Comparison of ENCODE assay signal across 33 cellular contexts in genomic region chr6:159299566-159299965, GRCh38.
"Had no signal": no experiment of that assay in that cellular context is flagged by ENCODE, and none has a peak within 500 bp of the region (broad histone marks: within the 10 kb centered on the region; RNA-seq: fewer than 3 reads in every experiment).

No MANE protein-coding gene starts in this region.

- ATAC-seq: activated CD4-positive, CD25-positive, alpha-beta regulatory T cell treated with anti-CD3 and anti-CD28 coated beads, Interleukin-2, amount 50 U/mL, for 24 hours; activated CD8-positive, alpha-beta T cell treated with anti-CD3 and anti-CD28 coated beads for 36 hours; activated naive CD4-positive, alpha-beta T cell treated with anti-CD3 and anti-CD28 coated beads, Interleukin-2, amount 50 U/mL, for 72 hours; esophagus mucosa; foreskin keratinocyte; gastrocnemius medialis; heart right ventricle; T-helper 17 cell had no signal

- H3K4me3 Mint-ChIP-seq: activated B cell treated with CpG ODN at 0.5 μM for 24 hours; activated CD8-positive, alpha-beta T cell treated with anti-CD3 and anti-CD28 coated beads for 36 hours; activated naive CD4-positive, alpha-beta T cell treated with anti-CD3 and anti-CD28 coated beads, Interleukin-2, amount 10 ng/mL, durations not matched to agents 7 days and 5 days; activated naive CD8-positive, alpha-beta T cell treated with anti-CD3 and anti-CD28 coated beads, Interleukin-2, amount 10 ng/mL, durations not matched to agents 7 days and 5 days; activated T-helper 1 cell treated with anti-CD3 and anti-CD28 coated beads, Interleukin-12 subunit alpha, Interleukin-12 subunit beta, Interleukin-2, Interleukin-4 antibody, amounts not matched to agents 30 ng/mL and 10 ng/mL and 1 ng/mL, durations not matched to agents 14 hours and 24 hours and 36 hours; central memory CD8-positive, alpha-beta T cell; dendritic cell treated with granulocyte-macrophage colony-stimulating factor and Interleukin-4, amounts not matched to agents 40 ng/mL and 50 ng/mL, for 4 days; endodermal cell; T-helper 17 cell; T-helper 2 cell treated with Interferon-gamma antibody and Interleukin-4, amounts not matched to agents 5 μg/mL and 100 μg/mL, for 36 hours had no signal

- H3K36me3 ChIP-seq: brain microvascular endothelial cell, gastrocnemius medialis, heart right ventricle, WERI-Rb-1 had no signal

- H3K9me3 ChIP-seq: gastrocnemius medialis had no signal

- H3K4me1 Mint-ChIP-seq: activated B cell treated with CpG ODN at 0.5 μM for 24 hours; activated naive CD4-positive, alpha-beta T cell treated with anti-CD3 and anti-CD28 coated beads, Interleukin-2, amount 10 ng/mL, durations not matched to agents 7 days and 5 days; activated naive CD8-positive, alpha-beta T cell treated with anti-CD3 and anti-CD28 coated beads, Interleukin-2, amount 10 ng/mL, durations not matched to agents 7 days and 5 days; central memory CD8-positive, alpha-beta T cell; endodermal cell; T-helper 17 cell had no signal

- H3K9me3 Mint-ChIP-seq: activated CD8-positive, alpha-beta T cell treated with anti-CD3 and anti-CD28 coated beads for 36 hours; activated naive CD4-positive, alpha-beta T cell treated with anti-CD3 and anti-CD28 coated beads, Interleukin-2, amount 10 ng/mL, durations not matched to agents 7 days and 5 days; activated naive CD4-positive, alpha-beta T cell treated with anti-CD3 and anti-CD28 coated beads, Interleukin-2, amount 50 U/mL, for 72 hours; activated naive CD8-positive, alpha-beta T cell treated with anti-CD3 and anti-CD28 coated beads, Interleukin-2, amount 10 ng/mL, durations not matched to agents 7 days and 5 days; activated T-helper 1 cell treated with anti-CD3 and anti-CD28 coated beads, Interleukin-12 subunit alpha, Interleukin-12 subunit beta, Interleukin-2, Interleukin-4 antibody, amounts not matched to agents 30 ng/mL and 10 ng/mL and 1 ng/mL, durations not matched to agents 14 hours and 24 hours and 36 hours; activated T-helper 2 cell treated with anti-CD3 and anti-CD28 coated beads, Interferon-gamma antibody, Interleukin-2, Interleukin-4, amounts not matched to agents 10 μg/mL and 5 μg/mL and 100 μg/mL, durations not matched to agents 14 hours and 24 hours and 36 hours; central memory CD8-positive, alpha-beta T cell; dendritic cell treated with granulocyte-macrophage colony-stimulating factor and Interleukin-4, amounts not matched to agents 40 ng/mL and 50 ng/mL, for 4 days; T-helper 2 cell treated with Interferon-gamma antibody and Interleukin-4, amounts not matched to agents 5 μg/mL and 100 μg/mL, for 36 hours had no signal

- DNase-seq: activated B cell treated with CpG ODN at 0.5 μM for 24 hours; activated CD4-positive, alpha-beta T cell treated with anti-CD3 and anti-CD28 coated beads for 48 hours; activated CD4-positive, alpha-beta T cell treated with anti-CD3 and anti-CD28 coated beads, Interleukin-2, amount 50 U/mL, for 1 hour; activated CD4-positive, alpha-beta T cell treated with anti-CD3 and anti-CD28 coated beads, Interleukin-2, amount 50 U/mL, for 48 hours; activated CD8-positive, alpha-beta memory T cell treated with anti-CD3 and anti-CD28 coated beads for 24 hours; activated CD8-positive, alpha-beta T cell treated with anti-CD3 and anti-CD28 coated beads for 36 hours; activated effector memory CD4-positive, alpha-beta T cell treated with anti-CD3 and anti-CD28 coated beads, Interleukin-2, amount 50 U/mL, for 16 hours; activated naive CD4-positive, alpha-beta T cell treated with anti-CD3 and anti-CD28 coated beads, Interleukin-2, amount 10 ng/mL, durations not matched to agents 7 days and 5 days; activated naive CD8-positive, alpha-beta T cell treated with anti-CD3 and anti-CD28 coated beads, Interleukin-2, amount 10 ng/mL, durations not matched to agents 7 days and 5 days; activated T-cell treated with anti-CD3 and anti-CD28 coated beads, Interleukin-2, amount 50 U/mL, for 1 hour; activated T-cell treated with anti-CD3 and anti-CD28 coated beads, Interleukin-2, amount 50 U/mL, for 48 hours; amniotic stem cell; anterior cingulate cortex; brain microvascular endothelial cell; dorsolateral prefrontal cortex; effector memory CD4-positive, alpha-beta T cell; endodermal cell; foreskin keratinocyte; gastrocnemius medialis; heart right ventricle; T-helper 1 cell; T-helper 17 cell; T1000; WERI-Rb-1 had no signal

- H3K4me3 ChIP-seq: coronary artery, dorsolateral prefrontal cortex, gastrocnemius medialis, heart right ventricle had no signal

- H3K27me3 ChIP-seq: brain microvascular endothelial cell, gastrocnemius medialis had no signal

- H3K27ac Mint-ChIP-seq: activated B cell treated with CpG ODN at 0.5 μM for 24 hours; activated CD8-positive, alpha-beta T cell treated with anti-CD3 and anti-CD28 coated beads for 36 hours; activated naive CD4-positive, alpha-beta T cell treated with anti-CD3 and anti-CD28 coated beads, Interleukin-2, amount 10 ng/mL, durations not matched to agents 7 days and 5 days; activated naive CD4-positive, alpha-beta T cell treated with anti-CD3 and anti-CD28 coated beads, Interleukin-2, amount 50 U/mL, for 72 hours; activated naive CD8-positive, alpha-beta T cell treated with anti-CD3 and anti-CD28 coated beads, Interleukin-2, amount 10 ng/mL, durations not matched to agents 7 days and 5 days; activated T-helper 1 cell treated with anti-CD3 and anti-CD28 coated beads, Interleukin-12 subunit alpha, Interleukin-12 subunit beta, Interleukin-2, Interleukin-4 antibody, amounts not matched to agents 30 ng/mL and 10 ng/mL and 1 ng/mL, durations not matched to agents 14 hours and 24 hours and 36 hours; activated T-helper 2 cell treated with anti-CD3 and anti-CD28 coated beads, Interferon-gamma antibody, Interleukin-2, Interleukin-4, amounts not matched to agents 10 μg/mL and 5 μg/mL and 100 μg/mL, durations not matched to agents 14 hours and 24 hours and 36 hours; dendritic cell treated with granulocyte-macrophage colony-stimulating factor and Interleukin-4, amounts not matched to agents 40 ng/mL and 50 ng/mL, for 4 days; endodermal cell; T-helper 17 cell; T-helper 2 cell treated with Interferon-gamma antibody and Interleukin-4, amounts not matched to agents 5 μg/mL and 100 μg/mL, for 36 hours had no signal

- H3K36me3 Mint-ChIP-seq: activated naive CD4-positive, alpha-beta T cell treated with anti-CD3 and anti-CD28 coated beads, Interleukin-2, amount 10 ng/mL, durations not matched to agents 7 days and 5 days; activated naive CD4-positive, alpha-beta T cell treated with anti-CD3 and anti-CD28 coated beads, Interleukin-2, amount 50 U/mL, for 72 hours; activated naive CD8-positive, alpha-beta T cell treated with anti-CD3 and anti-CD28 coated beads, Interleukin-2, amount 10 ng/mL, durations not matched to agents 7 days and 5 days had no signal

- H3K4me1 ChIP-seq: foreskin keratinocyte, gastrocnemius medialis, heart right ventricle had no signal

- H3K27ac ChIP-seq: brain microvascular endothelial cell, coronary artery, dorsolateral prefrontal cortex, foreskin keratinocyte, gastrocnemius medialis, heart right ventricle, WERI-Rb-1 had no signal
